ENCODE assay signal across 27 cellular contexts in genomic region chr10:119419931-119420330, GRCh38.
"Had no signal": no experiment of that assay in that cellular context is flagged by ENCODE, and none has a peak within 500 bp of the region (broad histone marks: within the 10 kb centered on the region; RNA-seq: fewer than 3 reads in every experiment).

No MANE protein-coding gene starts in this region.

- H3K9me3 ChIP-seq: esophagus muscularis mucosa, gastrocnemius medialis, lower lobe of right lung, mucosa of descending colon had no signal

- H3K27me3 ChIP-seq: dorsolateral prefrontal cortex, esophagus muscularis mucosa, gastrocnemius medialis, hepatocyte had no signal

- H3K4me3 ChIP-seq: coronary artery, dorsolateral prefrontal cortex, esophagus muscularis mucosa, gastrocnemius medialis, hepatocyte, lower lobe of right lung, mucosa of descending colon had no signal

- H2AFZ ChIP-seq: hepatocyte had no signal

- H3K27ac ChIP-seq: coronary artery, dorsolateral prefrontal cortex, hepatocyte had no signal

- DNase-seq: dermis blood vessel endothelial cell; dorsolateral prefrontal cortex; effector CD4-positive, alpha-beta T cell; effector memory CD4-positive, alpha-beta T cell; foreskin fibroblast; foreskin melanocyte; gastrocnemius medialis; glutamatergic neuron; head of caudate nucleus; hypothalamus; immature natural killer cell; islet precursor cell; kidney; kidney glomerular epithelial cell; left colon; lower lobe of right lung; mesenchymal stem cell; naive B cell; naive thymus-derived CD8-positive, alpha-beta T cell had no signal

- H3K4me2 ChIP-seq: hepatocyte had no signal

- H3K36me3 ChIP-seq: gastrocnemius medialis had no signal

- H3K79me2 ChIP-seq: hepatocyte had no signal

- ATAC-seq: gastrocnemius medialis; left colon; left lobe of liver; left ventricle myocardium superior; mucosa of descending colon; naive thymus-derived CD8-positive, alpha-beta T cell had no signal

- FAIRE-seq: colon, endothelial cell of umbilical vein, kidney had no signal
